20 cellular contexts compared by ENCODE assay signal in the genomic region with DNA sequence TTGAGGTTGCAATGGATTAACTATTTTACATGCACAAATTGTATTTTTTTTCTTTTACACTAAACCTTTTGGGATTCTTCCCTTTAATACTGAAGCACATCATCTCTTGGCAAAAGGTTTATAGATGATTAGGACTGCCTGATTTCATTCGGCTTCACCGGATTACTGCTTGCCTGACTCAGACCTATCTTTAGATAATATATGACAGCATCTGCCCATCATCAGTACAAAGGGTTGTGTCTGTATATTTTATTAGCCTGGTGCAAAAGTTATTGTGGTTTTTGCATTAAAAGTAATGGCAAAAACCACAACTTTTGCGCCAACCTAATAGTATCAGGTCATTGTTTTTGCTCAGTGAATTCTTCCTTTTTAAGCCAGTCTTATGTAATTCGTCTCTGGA.
A peak's percentile ranks its signal among the peaks of the same experiment; 100 is the strongest.
DNase-seq lines count a peak whose midpoint lies in the region.
"Had no signal": no experiment of that assay in that cellular context is flagged by ENCODE, and none has a peak within 500 bp of the region (broad histone marks: within the 10 kb centered on the region; RNA-seq: fewer than 3 reads in every experiment).

No MANE protein-coding gene starts in this region.

- in situ Hi-C loops in GM23248 (cut with MboI) = no loop called here

- H3K9me2 ChIP-seq in GM23248 (ENCODE audit: insufficient read depth) = no peaks in the 10 kb centered on the region

- H4K20me1 ChIP-seq in GM23248 (ENCODE audit: insufficient read depth) = no peaks in the 10 kb centered on the region
- H4K20me1 ChIP-seq: BLaER1 had no signal

- no peak overlapping the region for H3K9ac ChIP-seq in GM23248
- H3K9ac ChIP-seq: BLaER1 had no signal

- H2AFZ ChIP-seq in GM23248 = no peak overlapping the region

- H3K79me2 ChIP-seq in GM23248 (ENCODE audit: insufficient read depth) = no peaks in the 10 kb centered on the region

- H3K4me1 ChIP-seq in GM23248 (ENCODE audit: insufficient read depth) = peaks cover 35% of the 10 kb centered on the region
- H3K4me1 ChIP-seq: BLaER1 had no signal

- H3K9me3 ChIP-seq in GM23248 (ENCODE audit: low read depth) (no peaks in the 10 kb centered on the region), MG63 (peaks cover 3% of the 10 kb centered on the region; the same call in 1 of the 2 replicates)
- H3K9me3 ChIP-seq: BLaER1, SJSA1 had no signal

- H3K27ac ChIP-seq in GM23248 = no peak overlapping the region
- H3K27ac ChIP-seq: BLaER1, SJSA1 had no signal

- H3F3A ChIP-seq in GM23248 (ENCODE audit: insufficient read depth) = peaks cover 29% of the 10 kb centered on the region

- no peaks in the 10 kb centered on the region for H3K27me3 ChIP-seq in GM23248 (replicated peaks; ENCODE audit: insufficient read depth)
- H3K27me3 ChIP-seq in MG63 = no peaks in the 10 kb centered on the region
- H3K27me3 ChIP-seq: BLaER1, SJSA1 had no signal

- H3K4me2 ChIP-seq in GM23248 (ENCODE audit: unreplicated experiment) = no peak overlapping the region
- H3K4me2 ChIP-seq: BLaER1 had no signal

- H3K4me3 ChIP-seq in GM23248 (no peak overlapping the region), MG63 (no peak overlapping the region)
- H3K4me3 ChIP-seq: BLaER1, K562, SJSA1 had no signal

- no peaks in the 10 kb centered on the region for H3K36me3 ChIP-seq in GM23248 (ENCODE audit: low read depth)
- H3K36me3 ChIP-seq in MG63 = no peaks in the 10 kb centered on the region
- H3K36me3 ChIP-seq: BLaER1, SJSA1 had no signal

- WGBS in GM23248 (ENCODE audit: low coverage in 1 of 2, low lambda C conversion rate in 2 of 2, missing lambda C conversion rate in 2 of 2), 2 experiments = 47 to 50% methylated on average over 4 of the region's 4 CpGs

- DNase-seq in GM23248 (peak; percentile 35), MG63 (peak; percentile 46), amniotic epithelial cell (ENCODE audit: low read depth) (peak; percentile 31), glomerular visceral epithelial cell (ENCODE audit: extremely low spot score) (peak; percentile 19), NCI-H2107 (lab: John Stamatoyannopoulos, UW) (no peak), NCI-H1694 treated with DMSO at 0.1 percent for 48 hours (lab: John Stamatoyannopoulos, UW) (no peak)
- no peak for DNase-seq in stimulated activated CD4-positive, alpha-beta T cell treated with anti-CD3 and anti-CD28 coated beads, Interleukin-15, amount 100 ng/mL, for 24 hours
- no peak for DNase-seq in activated CD4-positive, alpha-beta T cell treated with anti-CD3 and anti-CD28 coated beads for 1 hour
- DNase-seq: CD4-positive, CD25-positive, alpha-beta regulatory T cell; Kasumi-1; MM.1S; NCI-H2029 treated with DMSO at 0.1 percent for 48 hours; NCI-H2227 treated with DMSO at 0.1 percent for 48 hours; NCI-H510A; Right ventricle myocardium superior; RPMI8226; T-helper 1 cell had no signal

Comparison
In these comparisons a context has a peak if more than half of its experiments do, and no peak if none do; other contexts are left out.
1. DNase-seq: peak in GM23248 (single experiment), MG63 (single experiment), amniotic epithelial cell (single experiment) and glomerular visceral epithelial cell (single experiment); none in stimulated activated CD4-positive, alpha-beta T cell treated with anti-CD3 and anti-CD28 coated beads, Interleukin-15, amount 100 ng/mL, for 24 hours (single experiment), activated CD4-positive, alpha-beta T cell treated with anti-CD3 and anti-CD28 coated beads for 1 hour (single experiment), NCI-H2107 (single experiment) and NCI-H1694 treated with DMSO at 0.1 percent for 48 hours (single experiment).